In the genomic region with DNA sequence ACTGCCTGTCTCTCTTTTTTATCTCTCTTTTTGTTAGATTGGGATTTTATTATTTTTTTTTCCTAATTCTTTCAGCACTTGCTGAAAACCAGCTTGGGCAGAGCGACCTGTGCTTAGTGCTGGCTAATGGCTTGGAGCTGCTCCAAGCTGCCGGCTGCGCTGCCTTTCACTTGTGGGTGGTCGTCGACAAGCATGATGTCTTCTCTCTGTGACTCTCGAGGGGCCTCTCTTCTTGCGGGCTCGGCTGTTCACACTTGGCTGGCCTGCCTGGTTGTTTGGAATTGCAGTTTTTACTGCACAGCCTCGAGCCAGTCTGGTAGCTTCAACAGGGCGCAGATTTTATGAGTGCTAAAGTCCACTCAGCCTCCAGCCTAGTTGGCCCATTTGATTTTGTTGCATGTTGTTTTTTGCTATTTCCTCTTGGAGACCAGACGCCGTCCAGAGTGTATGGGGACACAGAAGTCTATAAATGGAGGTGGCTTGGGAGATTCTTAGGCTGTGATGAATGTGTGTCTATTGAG, we compare ENCODE assay signal across 9 cellular contexts. TPM values are rescaled to one million over a fixed set of nuclear protein-coding genes. Genes with fewer than 3 reads are reported as not detected.
DNase-seq lines count a peak whose midpoint lies in the region; ATAC-seq and TF ChIP-seq lines count a peak whose summit lies in the region.
"Had no signal": no experiment of that assay in that cellular context is flagged by ENCODE, and none has a peak within 500 bp of the region (broad histone marks: within the 10 kb centered on the region; RNA-seq: fewer than 3 reads in every experiment).

No MANE protein-coding gene starts in this region.

- H3K27me3 ChIP-seq in breast epithelium: no peaks in the 10 kb centered on the region
- H3K27me3 ChIP-seq in thoracic aorta (replicated peaks; ENCODE audit: insufficient read depth): no peaks in the 10 kb centered on the region

- H3K4me3 Mint-ChIP-seq in mesothelial cell of epicardium: no peak overlapping the region

- TF ChIP-seq POLR2A in breast epithelium (IDR thresholded peaks at IDR 0.05): no peak

- peaks cover 7 to 43% of the 10 kb centered on the region in 2 donors for H3K4me1 ChIP-seq in breast epithelium
- H3K4me1 ChIP-seq in thoracic aorta (ENCODE audit: control insufficient read depth in 1 of 2, low read depth in 2 of 2): peaks cover 74 to 100% of the 10 kb centered on the region in 2 donors

- no peaks in the 10 kb centered on the region for H3K9me3 Mint-ChIP-seq in mesothelial cell of epicardium

- H3K27ac ChIP-seq in breast epithelium (peak overlapping the region; percentile 93 to 94), thoracic aorta (peak overlapping the region; percentile 83 to 85)

- DNase-seq in NCI-H1092 (lab: John Stamatoyannopoulos, UW) (peak; percentile 53), breast epithelium (ENCODE audit: low spot score in 2 of 2) (no peak), mesothelial cell of epicardium (ENCODE audit: low spot score in 2 of 2, unreplicated experiment in 2 of 2) (peak in 1 of 2 experiments; percentile 53), thoracic aorta (ENCODE audit: low spot score) (no peak), NCI-H146 treated with DMSO at 0.1 percent for 48 hours (lab: John Stamatoyannopoulos, UW; ENCODE audit: unreplicated experiment) (no peak)
- no peak for DNase-seq in activated CD4-positive, CD25-positive, alpha-beta regulatory T cell treated with anti-CD3 and anti-CD28 coated beads, Interleukin-2, amount 50 U/mL, for 72 hours
- DNase-seq: NCI-H1436 had no signal

- peaks cover 44% of the 10 kb centered on the region for H3K4me1 Mint-ChIP-seq in mesothelial cell of epicardium

- H3K27ac Mint-ChIP-seq in mesothelial cell of epicardium: peak overlapping the region; percentile 81

- intact Hi-C loops in breast epithelium (cut with DNase I; ENCODE audit: low total_unique reads): no loop called here

- ATAC-seq in thoracic aorta (ENCODE audit: insufficient number of reproducible peaks, low FRiP score, low read depth) (no peak), HG03571 (IDR thresholded peaks at IDR 0.05; ENCODE audit: unreplicated experiment) (no peak), GM21786 (IDR thresholded peaks at IDR 0.05; ENCODE audit: unreplicated experiment) (no peak)

- peaks cover under 1% of the 10 kb centered on the region for H3K36me3 Mint-ChIP-seq in mesothelial cell of epicardium

- no peak overlapping the region for H3K4me3 ChIP-seq in breast epithelium
- peak overlapping the region; percentile 21 for H3K4me3 ChIP-seq in thoracic aorta

- TF ChIP-seq CTCF in breast epithelium (IDR thresholded peaks at IDR 0.05): no peak
- TF ChIP-seq CTCF in mesothelial cell of epicardium (IDR thresholded peaks at IDR 0.05; ENCODE audit: unreplicated experiment): no peak
- no peak for TF ChIP-seq CTCF in thoracic aorta (IDR thresholded peaks at IDR 0.05)

- no peaks in the 10 kb centered on the region for H3K36me3 ChIP-seq in breast epithelium
- no peaks in the 10 kb centered on the region for H3K36me3 ChIP-seq in thoracic aorta

- no peaks in the 10 kb centered on the region for H3K27me3 Mint-ChIP-seq in mesothelial cell of epicardium (ENCODE audit: low read depth)

- H3K9me3 ChIP-seq in breast epithelium (no peaks in the 10 kb centered on the region), thoracic aorta (no peaks in the 10 kb centered on the region)

RNA-seq across cellular contexts. Expression of a gene that starts 18.6 kb away (rescaled TPM):
- total RNA-seq in breast epithelium: 10 to 100 TPM; 46.9 to 71.7 (median 59.5) TPM
- 40.0 to 46.0 TPM (median 42.7 TPM) in 3 replicates for total RNA-seq in mesothelial cell of epicardium
- 10 to 100 TPM; 84.1 to 93.5 TPM for total RNA-seq in thoracic aorta

RNA-seq across cellular contexts. Expression of a gene that starts 54.4 kb away (rescaled TPM):
- 10 to 100 TPM in 2 of 3 donors, 1 to 10 TPM in 1; 9.4 to 22.4 (median 15.4) TPM for total RNA-seq in breast epithelium
- 15.2 to 15.4 TPM (median 15.3 TPM) in 3 replicates for total RNA-seq in mesothelial cell of epicardium
- 10 to 100 TPM; 12.2 to 26.9 TPM for total RNA-seq in thoracic aorta

RNA-seq across cellular contexts. Expression of a gene that starts 54.6 kb away (rescaled TPM):
- 10 to 100 TPM; 51.5 to 62.1 (median 60.3) TPM for total RNA-seq in breast epithelium
- 66.7 to 74.5 TPM (median 69.0 TPM) in 3 replicates for total RNA-seq in mesothelial cell of epicardium
- 10 to 100 TPM; 27.3 to 84.2 TPM for total RNA-seq in thoracic aorta
